8 cellular contexts compared by ENCODE assay signal in genomic region chr17:68462381-68463210, GRCh38. TPM values are rescaled to one million over a fixed set of nuclear protein-coding genes. Genes with fewer than 3 reads are reported as not detected.
A peak's percentile ranks its signal among the peaks of the same experiment; 100 is the strongest.
DNase-seq lines count a peak whose midpoint lies in the region; ATAC-seq and TF ChIP-seq lines count a peak whose summit lies in the region.

No MANE protein-coding gene starts in this region.

- no peaks in the 10 kb centered on the region for H3K36me3 Mint-ChIP-seq in activated CD8-positive, alpha-beta T cell treated with anti-CD3 and anti-CD28 coated beads for 36 hours (ENCODE audit: low read depth)
- no peaks in the 10 kb centered on the region for H3K36me3 Mint-ChIP-seq in endodermal cell (ENCODE audit: low read depth)
- H3K36me3 Mint-ChIP-seq in stimulated activated memory B cell treated with anti-CD40 and anti-IgM and Interleukin-4, amounts not matched to agents 10 μg/mL and 1 μg/mL and 100 μg/mL, for 72 hours: no peaks in the 10 kb centered on the region

- peaks cover 51% of the 10 kb centered on the region for H3K4me1 Mint-ChIP-seq in activated CD8-positive, alpha-beta T cell treated with anti-CD3 and anti-CD28 coated beads for 36 hours (ENCODE audit: low read depth)
- H3K4me1 Mint-ChIP-seq in endodermal cell: peaks cover 20% of the 10 kb centered on the region
- H3K4me1 Mint-ChIP-seq in stimulated activated memory B cell treated with anti-CD40 and anti-IgM and Interleukin-4, amounts not matched to agents 10 μg/mL and 1 μg/mL and 100 μg/mL, for 72 hours: peaks cover 21% of the 10 kb centered on the region

- peaks cover 9% of the 10 kb centered on the region for H3K27me3 ChIP-seq in endodermal cell (ENCODE audit: control insufficient read depth, insufficient read depth, low read length, poor library complexity, severe bottlenecking)

- DNase-seq in CD1c-positive myeloid dendritic cell (ENCODE audit: extremely low spot score): peak; percentile 94
- peak; percentile 50 for DNase-seq in HS-5 (ENCODE audit: low read depth)
- peak; percentile 97 for DNase-seq in NCI-H82 (lab: John Stamatoyannopoulos, UW)
- DNase-seq in activated CD8-positive, alpha-beta T cell treated with anti-CD3 and anti-CD28 coated beads for 36 hours: peak; percentile 84
- peak; percentile 93 for DNase-seq in endodermal cell
- DNase-seq in midbrain (lab: John Stamatoyannopoulos, UW): peak; percentile 89

- no peaks in the 10 kb centered on the region for H3K9me3 ChIP-seq in endodermal cell (ENCODE audit: control insufficient read depth, low read length)

- TF ChIP-seq CTCF in activated CD8-positive, alpha-beta T cell treated with anti-CD3 and anti-CD28 coated beads for 36 hours (IDR thresholded peaks at IDR 0.05): peak; percentile 65
- TF ChIP-seq CTCF in endodermal cell (conservative IDR thresholded peaks at IDR 0.05): peak; percentile 85

- intact Hi-C loops in activated CD8-positive, alpha-beta T cell treated with anti-CD3 and anti-CD28 coated beads for 36 hours (cut with micrococcal nuclease): loop anchor here (2.0 to 10.0 kb wide), 2 partner anchors 200 to 408 kb away; no protein-coding TSS in a partner anchor

- peaks cover 4% of the 10 kb centered on the region for H3K4me1 ChIP-seq in endodermal cell (ENCODE audit: control insufficient read depth, insufficient read depth, low read length)

- H3K36me3 ChIP-seq in endodermal cell (ENCODE audit: control insufficient read depth, insufficient read depth, low read length): no peaks in the 10 kb centered on the region

- H3K4me3 ChIP-seq in endodermal cell (ENCODE audit: low read length): no peak overlapping the region

- H3K9ac ChIP-seq in endodermal cell (ENCODE audit: extremely low read depth, low read length, poor library complexity, severe bottlenecking): no peak overlapping the region

- H3K4me3 Mint-ChIP-seq in activated CD8-positive, alpha-beta T cell treated with anti-CD3 and anti-CD28 coated beads for 36 hours: no peak overlapping the region
- H3K4me3 Mint-ChIP-seq in endodermal cell: no peak overlapping the region
- no peak overlapping the region for H3K4me3 Mint-ChIP-seq in stimulated activated memory B cell treated with anti-CD40 and anti-IgM and Interleukin-4, amounts not matched to agents 10 μg/mL and 1 μg/mL and 100 μg/mL, for 72 hours

- POLR2A ChIA-PET in activated CD8-positive, alpha-beta T cell treated with anti-CD3 and anti-CD28 coated beads for 36 hours (lab: Charles Lee): interaction anchor here (0.6 to 1.3 kb wide), 5 partner anchors 171 to 420 kb away, joined by 3 to 9 read pairs (median 3); partner anchors contain the start of genes AMZ2 and ARSG

- CTCF ChIA-PET in activated CD8-positive, alpha-beta T cell treated with anti-CD3 and anti-CD28 coated beads for 36 hours (lab: Charles Lee): interaction anchor here (0.7 to 12.2 kb wide), 18 partner anchors 12 to 404 kb away, joined by 3 to 166 read pairs (median 5); partner anchors contain the start of gene AMZ2

- no peak overlapping the region for H3K27ac ChIP-seq in endodermal cell (ENCODE audit: low read depth, low read length)

- 52 to 62% methylated on average over 8 to 15 of the region's 15 CpGs for WGBS in endodermal cell (ENCODE audit: insufficient coverage in 1 of 2, insufficient read length in 1 of 2), 2 experiments

- H3K27ac Mint-ChIP-seq in activated CD8-positive, alpha-beta T cell treated with anti-CD3 and anti-CD28 coated beads for 36 hours: peak overlapping the region; percentile 97
- H3K27ac Mint-ChIP-seq in endodermal cell: no peak overlapping the region
- H3K27ac Mint-ChIP-seq in stimulated activated memory B cell treated with anti-CD40 and anti-IgM and Interleukin-4, amounts not matched to agents 10 μg/mL and 1 μg/mL and 100 μg/mL, for 72 hours: no peak overlapping the region

- no peaks in the 10 kb centered on the region for H3K9me3 Mint-ChIP-seq in activated CD8-positive, alpha-beta T cell treated with anti-CD3 and anti-CD28 coated beads for 36 hours
- peaks cover 3% of the 10 kb centered on the region for H3K9me3 Mint-ChIP-seq in endodermal cell
- H3K9me3 Mint-ChIP-seq in stimulated activated memory B cell treated with anti-CD40 and anti-IgM and Interleukin-4, amounts not matched to agents 10 μg/mL and 1 μg/mL and 100 μg/mL, for 72 hours: no peaks in the 10 kb centered on the region

- peak; percentile 33 for ATAC-seq in GM19324 (IDR thresholded peaks at IDR 0.05; ENCODE audit: low FRiP score, unreplicated experiment)
- ATAC-seq in activated CD8-positive, alpha-beta T cell treated with anti-CD3 and anti-CD28 coated beads for 36 hours: peak; percentile 64
- ATAC-seq in stimulated activated memory B cell treated with anti-CD40 and anti-IgM and Interleukin-4, amounts not matched to agents 10 μg/mL and 1 μg/mL and 100 μg/mL, for 72 hours: peak; percentile 87

- H3K27me3 Mint-ChIP-seq in activated CD8-positive, alpha-beta T cell treated with anti-CD3 and anti-CD28 coated beads for 36 hours: no peaks in the 10 kb centered on the region
- H3K27me3 Mint-ChIP-seq in endodermal cell (ENCODE audit: insufficient read depth): peaks cover 5% of the 10 kb centered on the region
- H3K27me3 Mint-ChIP-seq in stimulated activated memory B cell treated with anti-CD40 and anti-IgM and Interleukin-4, amounts not matched to agents 10 μg/mL and 1 μg/mL and 100 μg/mL, for 72 hours: no peaks in the 10 kb centered on the region

RNA-seq across cellular contexts. Expression of gene WIPI1, which starts 5.3 kb away (rescaled TPM):
- total RNA-seq in activated CD8-positive, alpha-beta T cell treated with anti-CD3 and anti-CD28 coated beads for 36 hours: 10 to 100 TPM; 11.3 to 13.1 TPM
- total RNA-seq in endodermal cell: 10 to 100 TPM; 32.0 to 39.5 TPM
- 21.5 TPM for polyA plus RNA-seq in endodermal cell (2013, experiment 1 of 2)
- 26.3 TPM for polyA plus RNA-seq in endodermal cell (2013, experiment 2 of 2)

RNA-seq across cellular contexts. Expression of gene PRKAR1A, which starts 49.6 kb away (rescaled TPM):
- 100 to 1,000 TPM; 157 to 168 TPM for total RNA-seq in activated CD8-positive, alpha-beta T cell treated with anti-CD3 and anti-CD28 coated beads for 36 hours
- 100 to 1,000 TPM; 194 to 227 TPM for total RNA-seq in endodermal cell
- 131 TPM for polyA plus RNA-seq in endodermal cell (2013, experiment 1 of 2)
- polyA plus RNA-seq in endodermal cell (2013, experiment 2 of 2): 120 TPM

Comparison
In these comparisons a context has a peak if more than half of its experiments do, and no peak if none do; other contexts are left out.
1. ATAC-seq: peak in every context shown above with its lines; median percentile 87 in stimulated activated memory B cell treated with anti-CD40 and anti-IgM and Interleukin-4, amounts not matched to agents 10 μg/mL and 1 μg/mL and 100 μg/mL, for 72 hours; 64 in activated CD8-positive, alpha-beta T cell treated with anti-CD3 and anti-CD28 coated beads for 36 hours; 33 in GM19324.